ENCODE assay signal across 1 cellular context in genomic region chr2:27925640-27926472, GRCh38.
TF ChIP-seq lines count a peak whose summit lies in the region.

No MANE protein-coding gene starts in this region.

TF ChIP-seq in K562, 482 proteins besides CTCF, POLR2A, EP300 and RAD21 (continued from another document and continues in another):
- TF ChIP-seq, protein P1, sequence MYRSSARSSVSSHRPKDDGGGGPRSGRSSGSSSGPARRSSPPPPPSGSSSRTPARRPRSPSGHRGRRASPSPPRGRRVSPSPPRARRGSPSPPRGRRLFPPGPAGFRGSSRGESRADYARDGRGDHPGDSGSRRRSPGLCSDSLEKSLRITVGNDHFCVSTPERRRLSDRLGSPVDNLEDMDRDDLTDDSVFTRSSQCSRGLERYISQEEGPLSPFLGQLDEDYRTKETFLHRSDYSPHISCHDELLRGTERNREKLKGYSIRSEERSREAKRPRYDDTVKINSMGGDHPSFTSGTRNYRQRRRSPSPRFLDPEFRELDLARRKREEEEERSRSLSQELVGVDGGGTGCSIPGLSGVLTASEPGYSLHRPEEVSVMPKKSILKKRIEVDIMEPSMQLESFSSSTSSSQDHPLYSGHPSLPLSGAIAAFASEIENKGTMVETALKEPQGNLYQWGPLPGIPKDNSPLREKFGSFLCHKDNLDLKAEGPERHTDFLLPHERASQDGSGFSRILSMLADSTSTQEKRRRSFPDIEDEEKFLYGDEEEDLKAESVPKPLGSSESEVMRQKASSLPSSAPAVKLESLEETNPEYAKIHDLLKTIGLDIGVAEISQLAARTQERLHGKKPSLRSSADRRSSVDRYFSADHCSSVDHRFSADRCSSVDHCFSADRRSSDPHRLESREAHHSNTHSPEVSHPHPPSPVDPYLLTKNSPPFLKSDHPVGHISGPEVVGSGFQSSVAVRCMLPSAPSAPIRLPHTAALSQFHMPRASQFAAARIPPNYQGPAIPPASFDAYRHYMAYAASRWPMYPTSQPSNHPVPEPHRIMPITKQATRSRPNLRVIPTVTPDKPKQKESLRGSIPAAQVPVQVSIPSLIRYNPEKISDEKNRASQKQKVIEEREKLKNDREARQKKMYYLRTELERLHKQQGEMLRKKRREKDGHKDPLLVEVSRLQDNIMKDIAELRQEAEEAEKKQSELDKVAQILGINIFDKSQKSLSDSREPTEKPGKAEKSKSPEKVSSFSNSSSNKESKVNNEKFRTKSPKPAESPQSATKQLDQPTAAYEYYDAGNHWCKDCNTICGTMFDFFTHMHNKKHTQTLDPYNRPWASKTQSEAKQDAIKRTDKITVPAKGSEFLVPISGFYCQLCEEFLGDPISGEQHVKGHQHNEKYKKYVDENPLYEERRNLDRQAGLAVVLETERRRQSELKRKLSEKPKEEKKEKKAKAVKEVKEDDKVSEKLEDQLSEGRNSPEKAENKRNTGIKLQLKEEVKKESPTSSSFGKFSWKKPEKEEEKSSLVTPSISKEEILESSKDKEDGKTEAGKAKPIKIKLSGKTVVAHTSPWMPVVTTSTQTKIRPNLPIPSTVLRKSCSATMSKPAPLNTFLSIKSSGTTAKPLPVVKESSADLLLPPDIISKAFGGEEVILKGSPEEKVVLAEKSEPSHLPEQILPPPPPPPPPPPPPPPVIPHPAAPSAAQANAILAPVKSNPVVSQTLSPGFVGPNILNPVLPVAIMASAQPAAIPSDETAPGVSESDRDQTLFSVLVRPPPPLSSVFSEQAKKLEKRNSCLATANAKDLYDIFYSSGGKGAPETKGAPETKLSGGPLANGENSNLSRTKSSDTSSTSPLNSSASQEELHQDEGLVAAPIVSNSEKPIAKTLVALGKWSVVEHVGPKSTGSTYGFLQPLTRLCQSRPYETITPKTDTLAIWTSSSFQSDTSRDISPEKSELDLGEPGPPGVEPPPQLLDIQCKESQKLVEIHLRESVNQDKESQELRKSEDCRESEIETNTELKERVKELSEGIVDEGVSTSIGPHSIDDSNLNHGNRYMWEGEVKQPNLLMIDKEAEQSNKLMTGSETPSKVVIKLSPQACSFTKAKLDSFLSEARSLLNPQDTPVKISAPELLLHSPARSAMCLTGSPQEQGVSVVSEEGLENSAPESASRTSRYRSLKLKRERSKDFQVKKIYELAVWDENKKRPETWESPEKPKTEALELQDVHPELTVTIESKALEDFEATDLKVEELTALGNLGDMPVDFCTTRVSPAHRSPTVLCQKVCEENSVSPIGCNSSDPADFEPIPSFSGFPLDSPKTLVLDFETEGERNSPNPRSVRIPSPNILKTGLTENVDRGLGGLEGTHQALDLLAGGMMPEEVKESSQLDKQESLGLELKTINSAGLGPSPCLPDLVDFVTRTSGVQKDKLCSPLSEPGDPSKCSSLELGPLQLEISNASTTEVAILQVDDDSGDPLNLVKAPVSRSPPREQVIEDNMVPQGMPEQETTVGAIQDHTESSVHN (IDR thresholded peaks at IDR 0.05; ENCODE audit: borderline replicate concordance in 1 of 2, low read depth in 1 of 2), result 0 out of 4 replicates have a peak, but pooled peaks of 1 of the 2 experiments have one; percentile 28
- TF ChIP-seq ARNT (IDR thresholded peaks at IDR 0.05), result 0 out of 4 replicates have a peak, but pooled peaks of 1 of the 2 experiments have one; percentile 50
- peak; percentile 95 to 96 for TF ChIP-seq FOXK2 (conservative IDR thresholded peaks at IDR 0.05 in 1 of 2, IDR thresholded peaks at IDR 0.05 in 1 of 2; ENCODE audit: low read depth in 2 of 2)
- peak; percentile 62; the same call in 1 of the 2 replicates for TF ChIP-seq JUND (IDR thresholded peaks at IDR 0.05; ENCODE audit: borderline replicate concordance, low read depth, low read length)
- TF ChIP-seq JUND (tag; IDR thresholded peaks at IDR 0.05; ENCODE audit: borderline replicate concordance, low read depth, low read length), result peak; percentile 54; the same call in 1 of the 3 replicates
- no peak for TF ChIP-seq DDX20 (tag; IDR thresholded peaks at IDR 0.05; ENCODE audit: low read depth)
- TF ChIP-seq NCOA4 (IDR thresholded peaks at IDR 0.05; ENCODE audit: partially characterized antibody), result no peak
- no peak for TF ChIP-seq SAFB2 (IDR thresholded peaks at IDR 0.05; ENCODE audit: borderline replicate concordance, low read depth, low read length, severe bottlenecking)
- TF ChIP-seq, protein P2, sequence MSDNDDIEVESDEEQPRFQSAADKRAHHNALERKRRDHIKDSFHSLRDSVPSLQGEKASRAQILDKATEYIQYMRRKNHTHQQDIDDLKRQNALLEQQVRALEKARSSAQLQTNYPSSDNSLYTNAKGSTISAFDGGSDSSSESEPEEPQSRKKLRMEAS (CRISPR knock-in tag; IDR thresholded peaks at IDR 0.05), result no peak
- no peak for TF ChIP-seq KHSRP (IDR thresholded peaks at IDR 0.05)
- TF ChIP-seq, protein P3, sequence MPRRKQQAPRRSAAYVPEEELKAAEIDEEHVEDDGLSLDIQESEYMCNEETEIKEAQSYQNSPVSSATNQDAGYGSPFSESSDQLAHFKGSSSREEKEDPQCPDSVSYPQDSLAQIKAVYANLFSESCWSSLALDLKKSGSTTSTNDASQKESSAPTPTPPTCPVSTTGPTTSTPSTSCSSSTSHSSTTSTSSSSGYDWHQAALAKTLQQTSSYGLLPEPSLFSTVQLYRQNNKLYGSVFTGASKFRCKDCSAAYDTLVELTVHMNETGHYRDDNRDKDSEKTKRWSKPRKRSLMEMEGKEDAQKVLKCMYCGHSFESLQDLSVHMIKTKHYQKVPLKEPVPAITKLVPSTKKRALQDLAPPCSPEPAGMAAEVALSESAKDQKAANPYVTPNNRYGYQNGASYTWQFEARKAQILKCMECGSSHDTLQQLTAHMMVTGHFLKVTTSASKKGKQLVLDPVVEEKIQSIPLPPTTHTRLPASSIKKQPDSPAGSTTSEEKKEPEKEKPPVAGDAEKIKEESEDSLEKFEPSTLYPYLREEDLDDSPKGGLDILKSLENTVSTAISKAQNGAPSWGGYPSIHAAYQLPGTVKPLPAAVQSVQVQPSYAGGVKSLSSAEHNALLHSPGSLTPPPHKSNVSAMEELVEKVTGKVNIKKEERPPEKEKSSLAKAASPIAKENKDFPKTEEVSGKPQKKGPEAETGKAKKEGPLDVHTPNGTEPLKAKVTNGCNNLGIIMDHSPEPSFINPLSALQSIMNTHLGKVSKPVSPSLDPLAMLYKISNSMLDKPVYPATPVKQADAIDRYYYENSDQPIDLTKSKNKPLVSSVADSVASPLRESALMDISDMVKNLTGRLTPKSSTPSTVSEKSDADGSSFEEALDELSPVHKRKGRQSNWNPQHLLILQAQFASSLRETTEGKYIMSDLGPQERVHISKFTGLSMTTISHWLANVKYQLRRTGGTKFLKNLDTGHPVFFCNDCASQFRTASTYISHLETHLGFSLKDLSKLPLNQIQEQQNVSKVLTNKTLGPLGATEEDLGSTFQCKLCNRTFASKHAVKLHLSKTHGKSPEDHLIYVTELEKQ (CRISPR knock-in tag; IDR thresholded peaks at IDR 0.05), result no peak
- no peak for TF ChIP-seq NFIC (IDR thresholded peaks at IDR 0.05)
- TF ChIP-seq ZNF124 (CRISPR knock-in tag; IDR thresholded peaks at IDR 0.05), result no peak
- peak; percentile 56; the same call in 1 of the 2 replicates for TF ChIP-seq LEF1 (IDR thresholded peaks at IDR 0.05)
- TF ChIP-seq FOXA1 (IDR thresholded peaks at IDR 0.05; ENCODE audit: borderline replicate concordance), result 0 out of 2 replicates have a peak, but pooled peaks have one; percentile 38
- no peak for TF ChIP-seq GABPB2 (CRISPR knock-in tag; conservative IDR thresholded peaks at IDR 0.05)
- no peak for TF ChIP-seq PTTG1 (tag; IDR thresholded peaks at IDR 0.05; ENCODE audit: low read depth)
- 0 out of 2 replicates have a peak, but pooled peaks have one; percentile 54 for TF ChIP-seq SMAD4 (CRISPR knock-in tag; conservative IDR thresholded peaks at IDR 0.05)
- no peak for TF ChIP-seq RBM25 (IDR thresholded peaks at IDR 0.05; ENCODE audit: low read depth, low read length, severe bottlenecking)
- TF ChIP-seq HOMEZ (CRISPR knock-in tag; IDR thresholded peaks at IDR 0.05), result no peak
- TF ChIP-seq ZNF644 (tag; IDR thresholded peaks at IDR 0.05; ENCODE audit: low read depth), result 0 out of 2 replicates have a peak, but pooled peaks have one; percentile 56
- TF ChIP-seq KAT7 (CRISPR knock-in tag; IDR thresholded peaks at IDR 0.05; ENCODE audit: borderline replicate concordance), result 0 out of 2 replicates have a peak, but pooled peaks have one; percentile 70
- TF ChIP-seq, protein P4, sequence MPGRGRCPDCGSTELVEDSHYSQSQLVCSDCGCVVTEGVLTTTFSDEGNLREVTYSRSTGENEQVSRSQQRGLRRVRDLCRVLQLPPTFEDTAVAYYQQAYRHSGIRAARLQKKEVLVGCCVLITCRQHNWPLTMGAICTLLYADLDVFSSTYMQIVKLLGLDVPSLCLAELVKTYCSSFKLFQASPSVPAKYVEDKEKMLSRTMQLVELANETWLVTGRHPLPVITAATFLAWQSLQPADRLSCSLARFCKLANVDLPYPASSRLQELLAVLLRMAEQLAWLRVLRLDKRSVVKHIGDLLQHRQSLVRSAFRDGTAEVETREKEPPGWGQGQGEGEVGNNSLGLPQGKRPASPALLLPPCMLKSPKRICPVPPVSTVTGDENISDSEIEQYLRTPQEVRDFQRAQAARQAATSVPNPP (IDR thresholded peaks at IDR 0.05; ENCODE audit: borderline replicate concordance, insufficient read depth, insufficient read length), result no peak
- TF ChIP-seq ETV6 (IDR thresholded peaks at IDR 0.05; ENCODE audit: borderline replicate concordance in 1 of 2, low read depth in 2 of 2, low read length in 1 of 2), result no peak
- TF ChIP-seq ETV6 (CRISPR knock-in tag; IDR thresholded peaks at IDR 0.05; ENCODE audit: borderline replicate concordance), result no peak
- no peak for TF ChIP-seq EZH2 (IDR thresholded peaks at IDR 0.05; ENCODE audit: borderline replicate concordance, low read depth, low read length)
- TF ChIP-seq ZBTB7A (IDR thresholded peaks at IDR 0.05; ENCODE audit: borderline replicate concordance, control insufficient read depth, low read depth, low read length), result peak; percentile 36; the same call in 1 of the 2 replicates
- TF ChIP-seq MAFF (IDR thresholded peaks at IDR 0.05; ENCODE audit: low read length), result peak; percentile 76
- TF ChIP-seq HDAC6 (IDR thresholded peaks at IDR 0.05; ENCODE audit: low read depth, low read length), result no peak
- TF ChIP-seq MAFG (tag; conservative IDR thresholded peaks at IDR 0.05), result peak; percentile 85
- no peak; the same call in 1 of the 2 replicates for TF ChIP-seq FOSL1 (tag; conservative IDR thresholded peaks at IDR 0.05)
- TF ChIP-seq SPI1 (IDR thresholded peaks at IDR 0.05; ENCODE audit: borderline replicate concordance, low read depth, low read length), result no peak
- TF ChIP-seq ZNF408 (CRISPR knock-in tag; IDR thresholded peaks at IDR 0.05; ENCODE audit: low read depth), result no peak
- no peak for TF ChIP-seq ZNF253 (CRISPR knock-in tag; conservative IDR thresholded peaks at IDR 0.05)
- TF ChIP-seq ZNF282 (CRISPR knock-in tag; IDR thresholded peaks at IDR 0.05), result no peak
- TF ChIP-seq RCOR1 (IDR thresholded peaks at IDR 0.05; ENCODE audit: borderline replicate concordance in 1 of 2, low read depth in 2 of 2, low read length in 2 of 2), result peak in 1 of 2 experiments; percentile 81; a peak in 2 of 4 replicates
- no peak for TF ChIP-seq E4F1 (CRISPR knock-in tag; IDR thresholded peaks at IDR 0.05; ENCODE audit: borderline replicate concordance)
- peak; percentile 54; the same call in 1 of the 2 replicates for TF ChIP-seq SMARCA5 (IDR thresholded peaks at IDR 0.05)
- 0 out of 2 replicates have a peak, but pooled peaks have one; percentile 50 for TF ChIP-seq HDGF (IDR thresholded peaks at IDR 0.05)
- TF ChIP-seq HDAC2 (IDR thresholded peaks at IDR 0.05), result peak; percentile 50; the same call in 1 of the 2 replicates
- TF ChIP-seq NR2C2 (CRISPR knock-in tag; IDR thresholded peaks at IDR 0.05), result no peak
- peak; percentile 40 for TF ChIP-seq NR2C2 (tag; IDR thresholded peaks at IDR 0.05)
- no peak for TF ChIP-seq ETV5 (CRISPR knock-in tag; IDR thresholded peaks at IDR 0.05; ENCODE audit: low read depth)
- TF ChIP-seq MEF2D (tag; conservative IDR thresholded peaks at IDR 0.05; ENCODE audit: low read depth), result no peak
- TF ChIP-seq SETDB1 (IDR thresholded peaks at IDR 0.05; ENCODE audit: low read length), result no peak
- TF ChIP-seq KDM5B (IDR thresholded peaks at IDR 0.05; ENCODE audit: insufficient replicate concordance, low read depth, low read length), result no peak
- no peak for TF ChIP-seq KLF6 (CRISPR knock-in tag; IDR thresholded peaks at IDR 0.05; ENCODE audit: borderline replicate concordance)
- peak; percentile 75 for TF ChIP-seq CCNT2 (IDR thresholded peaks at IDR 0.05; ENCODE audit: borderline replicate concordance, extremely low read depth, insufficient read length, low read depth, low read length)
- TF ChIP-seq SMC3 (conservative IDR thresholded peaks at IDR 0.05; ENCODE audit: insufficient read depth, low read depth, low read length), result no peak
- TF ChIP-seq GATA2 (CRISPR knock-in tag; IDR thresholded peaks at IDR 0.05), result peak; percentile 50; the same call in 1 of the 2 replicates
- TF ChIP-seq ZNF24 (IDR thresholded peaks at IDR 0.05), result no peak; the same call in 1 of the 2 replicates
- TF ChIP-seq TBP (optimal IDR thresholded peaks at IDR 0.05; ENCODE audit: low read depth, low read length), result no peak
- TF ChIP-seq SOX6 (IDR thresholded peaks at IDR 0.05), result peak; percentile 85
- TF ChIP-seq PPARD (CRISPR knock-in tag; IDR thresholded peaks at IDR 0.05), result no peak
- TF ChIP-seq ILK (tag; IDR thresholded peaks at IDR 0.05; ENCODE audit: borderline replicate concordance, low read depth), result 0 out of 2 replicates have a peak, but pooled peaks have one; percentile 37
- TF ChIP-seq L3MBTL2 (IDR thresholded peaks at IDR 0.05), result no peak
- no peak for TF ChIP-seq CXXC5 (CRISPR knock-in tag; IDR thresholded peaks at IDR 0.05)
